In the genomic region with DNA sequence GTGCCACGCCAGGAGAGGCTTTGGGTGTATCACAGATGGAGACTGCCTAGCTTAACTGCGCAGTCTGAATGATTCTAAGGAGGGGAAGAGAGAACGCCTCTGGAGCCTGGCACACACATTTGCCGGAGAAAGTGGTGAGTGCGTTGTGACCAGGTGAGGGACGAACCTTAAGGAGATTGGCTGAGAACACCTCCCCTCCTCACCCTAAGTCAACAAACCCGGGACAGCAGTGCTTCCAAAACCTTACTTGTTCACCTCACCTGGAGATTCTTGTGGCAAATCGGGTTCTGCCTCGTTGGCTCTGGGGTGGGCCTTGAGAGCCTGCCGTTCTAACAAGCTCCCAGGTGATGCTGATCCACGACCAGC, we compare ENCODE assay signal across 12 cellular contexts. TPM values are rescaled to one million over a fixed set of nuclear protein-coding genes. Genes with fewer than 3 reads are reported as not detected.
A peak's percentile ranks its signal among the peaks of the same experiment; 100 is the strongest.
DNase-seq lines count a peak whose midpoint lies in the region; ATAC-seq and TF ChIP-seq lines count a peak whose summit lies in the region.
"Had no signal": no experiment of that assay in that cellular context is flagged by ENCODE, and none has a peak within 500 bp of the region (broad histone marks: within the 10 kb centered on the region; RNA-seq: fewer than 3 reads in every experiment).

No MANE protein-coding gene starts in this region.

- H3K36me3 ChIP-seq in CD8-positive, alpha-beta T cell (ENCODE audit: insufficient read depth, low read length), result no peaks in the 10 kb centered on the region
- no peaks in the 10 kb centered on the region for H3K36me3 ChIP-seq in spleen
- H3K36me3 ChIP-seq: cardiac muscle cell had no signal

- no peak for TF ChIP-seq POLR2A in spleen (IDR thresholded peaks at IDR 0.05)

- POLR2A ChIA-PET in CD8-positive, alpha-beta T cell (lab: Charles Lee), result no interaction called here

- CTCF ChIA-PET in CD8-positive, alpha-beta T cell (lab: Charles Lee), result interaction anchor here (0.9 to 2.2 kb wide), 3 partner anchors 36 to 323 kb away, joined by 5 to 11 read pairs (median 6); no protein-coding TSS in a partner anchor

- H3K36me3 Mint-ChIP-seq in CD8-positive, alpha-beta T cell, result no peaks in the 10 kb centered on the region

- DNase-seq in CD8-positive, alpha-beta T cell, result no peak
- DNase-seq in NCI-H187 treated with DMSO at 0.1 percent for 48 hours (lab: John Stamatoyannopoulos, UW) (peak; percentile 52), dorsolateral prefrontal cortex (peak in 1 of 10 donors; percentile 32), spleen (peak; percentile 73), SKM-1 (lab: John Stamatoyannopoulos, UW; ENCODE audit: unreplicated experiment) (no peak), DMS153 (lab: John Stamatoyannopoulos, UW) (no peak)
- DNase-seq: Kasumi-1, NCI-H1694, NCI-H526 treated with DMSO at 0.1 percent for 48 hours, T-helper 9 cell had no signal

- peaks cover 36% of the 10 kb centered on the region for H3K4me1 ChIP-seq in CD8-positive, alpha-beta T cell (ENCODE audit: insufficient read depth, low read length)
- peaks cover 2 to 40% (median 16%) of the 10 kb centered on the region in 6 donors for H3K4me1 ChIP-seq in spleen

- no peaks in the 10 kb centered on the region for H3K9me3 Mint-ChIP-seq in CD8-positive, alpha-beta T cell

- H3K27ac Mint-ChIP-seq in CD8-positive, alpha-beta T cell, result peak overlapping the region; percentile 88

- intact Hi-C loops in CD8-positive, alpha-beta T cell (cut with DNase I, micrococcal nuclease), result loop anchor here in 1 of 2 experiments (2.0 kb wide), 1 partner anchor 36 kb away; no protein-coding TSS in a partner anchor
- intact Hi-C loops in dorsolateral prefrontal cortex (cut with DNase I) (no loop called here), spleen (cut with DNase I; ENCODE audit: low total_unique reads) (no loop called here)

- H3K27me3 ChIP-seq in CD8-positive, alpha-beta T cell (ENCODE audit: insufficient read depth, low read length), result no peaks in the 10 kb centered on the region
- H3K27me3 ChIP-seq in dorsolateral prefrontal cortex (no peaks in the 10 kb centered on the region), spleen (replicated peaks in 1 of 7) (no peaks in the 10 kb centered on the region)
- H3K27me3 ChIP-seq: cardiac muscle cell had no signal

- H3K27me3 Mint-ChIP-seq in CD8-positive, alpha-beta T cell (ENCODE audit: low read depth), result no peaks in the 10 kb centered on the region

- no peak for TF ChIP-seq CTCF in CD8-positive, alpha-beta T cell (IDR thresholded peaks at IDR 0.05)
- no peak for TF ChIP-seq CTCF in dorsolateral prefrontal cortex (IDR thresholded peaks at IDR 0.05 in 54 of 56, conservative IDR thresholded peaks at IDR 0.05 in 2 of 56; ENCODE audit: low read depth in 1 of 56, partially characterized antibody in 56 of 56)
- TF ChIP-seq CTCF in spleen (IDR thresholded peaks at IDR 0.05 in 8 of 11, conservative IDR thresholded peaks at IDR 0.05 in 3 of 11), result no peak

- H3K4me1 Mint-ChIP-seq in CD8-positive, alpha-beta T cell (ENCODE audit: low read depth), result peaks cover 52% of the 10 kb centered on the region

- H3K27ac ChIP-seq in CD8-positive, alpha-beta T cell (ENCODE audit: low read depth, low read length), result no peak overlapping the region
- H3K27ac ChIP-seq in dorsolateral prefrontal cortex (peak overlapping the region in 57 of 59 donors; percentile 52 to 100 (median 96)), spleen (peak overlapping the region in 4 of 8 donors; percentile 8 to 44 (median 30))
- H3K27ac ChIP-seq: cardiac muscle cell had no signal

- no peak for ATAC-seq in CD8-positive, alpha-beta T cell
- no peak for ATAC-seq in GM18907 (IDR thresholded peaks at IDR 0.05; ENCODE audit: unreplicated experiment)

- no peaks in the 10 kb centered on the region for H3K9me3 ChIP-seq in CD8-positive, alpha-beta T cell (ENCODE audit: low read length)
- no peaks in the 10 kb centered on the region for H3K9me3 ChIP-seq in spleen

- WGBS in spleen, 5 donors, result 90 to 95% (median 94%) methylated on average over 11 of the region's 11 CpGs

- H3K4me3 Mint-ChIP-seq in CD8-positive, alpha-beta T cell, result peak overlapping the region; percentile 81

- no peak overlapping the region for H3K4me3 ChIP-seq in CD8-positive, alpha-beta T cell (ENCODE audit: low read depth, low read length)
- H3K4me3 ChIP-seq in dorsolateral prefrontal cortex (no peak overlapping the region), spleen (no peak overlapping the region)
- H3K4me3 ChIP-seq: cardiac muscle cell had no signal

RNA-seq across cellular contexts. Expression of a gene that starts 9.4 kb away (rescaled TPM):
- total RNA-seq in CD8-positive, alpha-beta T cell, result 10 to 100 TPM; 28.4 to 29.5 TPM
- total RNA-seq in dorsolateral prefrontal cortex, result 100 to 1,000 TPM in 47 of 120 experiments, 10 to 100 TPM in 73; 41.0 to 257 (median 86.5) TPM
- total RNA-seq in spleen, result 10 to 100 TPM in 5 of 7 donors, 1 to 10 TPM in 2; 6.7 to 34.0 (median 11.9) TPM
- polyA plus RNA-seq in spleen, result 1 to 10 TPM; 2.4 to 2.8 (median 2.6) TPM

Comparison
In these comparisons a context has a peak if more than half of its experiments do, and no peak if none do; other contexts are left out.
1. DNase-seq: peak in NCI-H187 treated with DMSO at 0.1 percent for 48 hours (single experiment) and spleen (single experiment); none in CD8-positive, alpha-beta T cell (0 of 7), SKM-1 (single experiment) and DMS153 (single experiment).